Comparison of ENCODE assay signal across 27 cellular contexts in the genomic region with DNA sequence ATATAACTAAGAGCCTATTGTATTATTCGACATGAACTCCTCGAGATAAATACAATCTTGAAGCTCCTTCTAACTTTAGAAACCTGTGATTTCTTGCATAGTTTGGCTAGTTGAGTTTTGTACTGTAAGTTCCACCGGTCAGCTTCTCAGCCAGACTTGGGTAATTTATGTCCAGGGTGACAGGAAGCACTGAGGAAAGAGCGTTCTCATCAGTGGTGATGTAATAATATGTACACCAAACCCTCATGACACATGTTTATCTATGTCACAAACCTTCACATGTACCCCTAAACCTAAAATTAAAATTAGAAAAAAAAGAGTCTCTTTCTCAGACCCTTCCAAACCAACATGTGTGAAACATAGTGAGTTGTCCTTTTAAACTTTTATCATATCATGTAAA.
DNase-seq lines count a peak whose midpoint lies in the region; ATAC-seq, FAIRE-seq and TF ChIP-seq lines count a peak whose summit lies in the region.
"Had no signal": no experiment of that assay in that cellular context is flagged by ENCODE, and none has a peak within 500 bp of the region (broad histone marks: within the 10 kb centered on the region; RNA-seq: fewer than 3 reads in every experiment).

No MANE protein-coding gene starts in this region.

- 17% methylated on average over 4 of the region's 4 CpGs for WGBS in K562 (ENCODE audit: insufficient coverage, low coverage, missing lambda C conversion rate)

- TF ChIP-seq CTCF in HEK293 (tag by site-specific recombination; IDR thresholded peaks at IDR 0.05) = no peak
- no peak for TF ChIP-seq CTCF in K562 (IDR thresholded peaks at IDR 0.05 in 2 of 3, conservative IDR thresholded peaks at IDR 0.05 in 1 of 3; ENCODE audit: insufficient read depth in 2 of 3, low read depth in 1 of 3, low read length in 3 of 3)

- DNase-seq in NOMO-1 (lab: John Stamatoyannopoulos, UW; ENCODE audit: unreplicated experiment in 2 of 2) = peak; percentile 14 to 73
- DNase-seq in K562 (ENCODE audit: extremely low read depth in 1 of 4, low spot score in 3 of 4) = no peak
- DNase-seq in natural killer cell treated with Interleukin-12 subunit alpha and Interleukin-12 subunit beta and Interleukin-15 and Interleukin-18, amount 100 ng/mL, for 72 hours (ENCODE audit: low spot score) = no peak
- DNase-seq in 8988T = no peak
- no peak for DNase-seq in erythroblast (lab: John Stamatoyannopoulos, UW)
- no peak for DNase-seq in AG20443 (ENCODE audit: low spot score)
- DNase-seq: activated CD4-positive, alpha-beta T cell treated with anti-CD3 and anti-CD28 coated beads for 4 hours; activated naive CD4-positive, alpha-beta T cell treated with anti-CD3 and anti-CD28 coated beads for 36 hours; activated T-cell treated with anti-CD3 and anti-CD28 coated beads, Interleukin-2, amount 50 U/mL, for 48 hours; CD4-positive, alpha-beta T cell; DMS 273 treated with DMSO at 0.1 percent for 48 hours; HFFc6; left ventricle myocardium superior; NCI-H1092; NCI-H1930; NCI-H774; right lobe of liver; stimulated activated CD4-positive, alpha-beta T cell treated with anti-CD3 and anti-CD28 coated beads, Interleukin-15, amount 100 ng/mL, for 24 hours; stomach; T-helper 2 cell; tibial artery had no signal

- H3K27me3 ChIP-seq in K562 (ENCODE audit: control insufficient read depth in 2 of 2, insufficient read depth in 2 of 2, low read length in 2 of 2) = no peaks in the 10 kb centered on the region
- H3K27me3 ChIP-seq: right lobe of liver, SJSA1, stomach, tibial artery had no signal

- FAIRE-seq in K562 (lab: Jason Lieb, UNC) = peak; percentile 32
- FAIRE-seq: islet of Langerhans had no signal

- peaks cover 16% of the 10 kb centered on the region for H3K36me3 Mint-ChIP-seq in natural killer cell treated with Interleukin-12 subunit alpha and Interleukin-12 subunit beta and Interleukin-15 and Interleukin-18, amount 100 ng/mL, for 72 hours

- H3K9me1 ChIP-seq in K562 (ENCODE audit: control insufficient read depth, insufficient read depth, low read length) = no peaks in the 10 kb centered on the region

- no peaks in the 10 kb centered on the region for H4K20me1 ChIP-seq in K562 (replicated peaks; ENCODE audit: control insufficient read depth, insufficient read depth, low read length)

- H3K9ac ChIP-seq in K562 (ENCODE audit: insufficient read depth in 1 of 2, low read depth in 2 of 2, low read length in 2 of 2) = no peak overlapping the region

- in situ Hi-C loops in K562 (cut with MboI) = no loop called here

- intact Hi-C loops in K562 (cut with micrococcal nuclease) = no loop called here

- H3K4me1 Mint-ChIP-seq in natural killer cell treated with Interleukin-12 subunit alpha and Interleukin-12 subunit beta and Interleukin-15 and Interleukin-18, amount 100 ng/mL, for 72 hours (ENCODE audit: low read depth in 2 of 2) = peaks cover 34 to 56% of the 10 kb centered on the region in 2 donors

- peaks cover 0 to 4% of the 10 kb centered on the region in 2 donors for H3K27me3 Mint-ChIP-seq in natural killer cell treated with Interleukin-12 subunit alpha and Interleukin-12 subunit beta and Interleukin-15 and Interleukin-18, amount 100 ng/mL, for 72 hours
- H3K27me3 Mint-ChIP-seq: CD4-positive, alpha-beta T cell had no signal

- peak overlapping the region; percentile 67 to 89 for H3K27ac Mint-ChIP-seq in natural killer cell treated with Interleukin-12 subunit alpha and Interleukin-12 subunit beta and Interleukin-15 and Interleukin-18, amount 100 ng/mL, for 72 hours
- H3K27ac Mint-ChIP-seq: activated naive CD4-positive, alpha-beta T cell treated with anti-CD3 and anti-CD28 coated beads for 36 hours; CD4-positive, alpha-beta T cell; HFFc6 had no signal

- no peaks in the 10 kb centered on the region for H3K9me3 ChIP-seq in HEK293 (ENCODE audit: control insufficient read depth, insufficient read depth, low read depth, low read length)
- no peaks in the 10 kb centered on the region; the same call in 1 of the 2 replicates for H3K9me3 ChIP-seq in K562 (replicated peaks; ENCODE audit: control insufficient read depth, insufficient read depth, low read depth, low read length)
- H3K9me3 ChIP-seq: right lobe of liver, SJSA1, stomach had no signal

- H3K36me3 ChIP-seq in HEK293 (ENCODE audit: control insufficient read depth in 2 of 2, insufficient read depth in 1 of 2, low read length in 2 of 2) (no peaks in the 10 kb centered on the region), K562 (ENCODE audit: control insufficient read depth, insufficient read depth, low read length) (no peaks in the 10 kb centered on the region)
- H3K36me3 ChIP-seq: right lobe of liver, SJSA1, stomach, tibial artery had no signal

- H3K79me2 ChIP-seq in K562 (ENCODE audit: control insufficient read depth, insufficient read depth, low read length) = no peaks in the 10 kb centered on the region

- TF ChIP-seq RAD21 in K562 (CRISPR knock-in tag; conservative IDR thresholded peaks at IDR 0.05 in 1 of 2, IDR thresholded peaks at IDR 0.05 in 1 of 2) = no peak

- H3K4me3 Mint-ChIP-seq in natural killer cell treated with Interleukin-12 subunit alpha and Interleukin-12 subunit beta and Interleukin-15 and Interleukin-18, amount 100 ng/mL, for 72 hours = peak overlapping the region; percentile 59
- H3K4me3 Mint-ChIP-seq: activated naive CD4-positive, alpha-beta T cell treated with anti-CD3 and anti-CD28 coated beads for 36 hours; CD4-positive, alpha-beta T cell; HFFc6; neural crest cell had no signal

- POLR2A ChIA-PET in HEK293 (lab: Yijun Ruan, JAX) = no interaction called here
- POLR2A ChIA-PET in K562 (lab: Yijun Ruan, JAX) = no interaction called here

- H3K4me1 ChIP-seq in HEK293 (ENCODE audit: control insufficient read depth, insufficient read depth, low read length) (0 out of 2 replicates have a peak, but pooled peaks cover 4% of the 10 kb centered on the region), K562 (replicated peaks in 1 of 2; ENCODE audit: control insufficient read depth in 2 of 2, insufficient read depth in 2 of 2, low read length in 2 of 2) (no peaks in the 10 kb centered on the region)
- H3K4me1 ChIP-seq: SJSA1 had no signal

- no peak overlapping the region for H3K4me2 ChIP-seq in K562 (ENCODE audit: insufficient read depth, low read length)

- CTCF ChIA-PET in HEK293 (lab: Yijun Ruan, JAX) (no interaction called here), K562 (lab: Yijun Ruan, JAX; ENCODE audit: low intra/inter-chr PET ratio) (interaction anchor here (0.7 kb wide), 1 partner anchor 223 kb away, joined by 5 read pairs; no protein-coding TSS in a partner anchor)

- no peak overlapping the region for H3K4me3 ChIP-seq in HEK293 (ENCODE audit: low read depth, low read length)
- no peak overlapping the region for H3K4me3 ChIP-seq in K562
- H3K4me3 ChIP-seq: coronary artery, right lobe of liver, SJSA1, stomach, tibial artery had no signal

- no peak for TF ChIP-seq EP300 in K562 (IDR thresholded peaks at IDR 0.05; ENCODE audit: low read length)

- no peak for ATAC-seq in K562
- no peak for ATAC-seq in natural killer cell treated with Interleukin-12 subunit alpha and Interleukin-12 subunit beta and Interleukin-15 and Interleukin-18, amount 100 ng/mL, for 72 hours
- no peak for ATAC-seq in HG02981 (IDR thresholded peaks at IDR 0.05; ENCODE audit: unreplicated experiment)
- ATAC-seq: left ventricle myocardium superior, right lobe of liver had no signal

- BruUV-seq in K562 (replicated peaks; lab: Mats Ljungman, UMichigan) = no TSS peak

- H3K9me3 Mint-ChIP-seq in natural killer cell treated with Interleukin-12 subunit alpha and Interleukin-12 subunit beta and Interleukin-15 and Interleukin-18, amount 100 ng/mL, for 72 hours = peaks cover 7% of the 10 kb centered on the region
- H3K9me3 Mint-ChIP-seq: HFFc6 had no signal

- H2AFZ ChIP-seq in K562 (ENCODE audit: low read depth, low read length) = no peak overlapping the region

- TF ChIP-seq POLR2A in K562 (conservative IDR thresholded peaks at IDR 0.05) (no peak), erythroblast (IDR thresholded peaks at IDR 0.05; ENCODE audit: low read length) (no peak)

- no peak overlapping the region for H3K27ac ChIP-seq in HEK293 (ENCODE audit: extremely low read depth, low read depth, low read length)
- H3K27ac ChIP-seq in K562 (ENCODE audit: extremely low read depth, low read depth, low read length) = no peak overlapping the region
- H3K27ac ChIP-seq: coronary artery, SJSA1, tibial artery had no signal

TF ChIP-seq in HEK293, 187 proteins besides CTCF, POLR2A, EP300 and RAD21:
- peak; percentile 45; the same call in 1 of the 2 replicates for TF ChIP-seq ZNF629 (tag by site-specific recombination; IDR thresholded peaks at IDR 0.05)
- TF ChIP-seq, protein P1, sequence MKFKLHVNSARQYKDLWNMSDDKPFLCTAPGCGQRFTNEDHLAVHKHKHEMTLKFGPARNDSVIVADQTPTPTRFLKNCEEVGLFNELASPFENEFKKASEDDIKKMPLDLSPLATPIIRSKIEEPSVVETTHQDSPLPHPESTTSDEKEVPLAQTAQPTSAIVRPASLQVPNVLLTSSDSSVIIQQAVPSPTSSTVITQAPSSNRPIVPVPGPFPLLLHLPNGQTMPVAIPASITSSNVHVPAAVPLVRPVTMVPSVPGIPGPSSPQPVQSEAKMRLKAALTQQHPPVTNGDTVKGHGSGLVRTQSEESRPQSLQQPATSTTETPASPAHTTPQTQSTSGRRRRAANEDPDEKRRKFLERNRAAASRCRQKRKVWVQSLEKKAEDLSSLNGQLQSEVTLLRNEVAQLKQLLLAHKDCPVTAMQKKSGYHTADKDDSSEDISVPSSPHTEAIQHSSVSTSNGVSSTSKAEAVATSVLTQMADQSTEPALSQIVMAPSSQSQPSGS (tag by site-specific recombination; IDR thresholded peaks at IDR 0.05; ENCODE audit: low read depth) = peak; percentile 49
- no peak for TF ChIP-seq ZNF211 (tag by site-specific recombination; IDR thresholded peaks at IDR 0.05; ENCODE audit: low read depth)
TF ChIP-seq in HEK293: peak in this region for 2.

TF ChIP-seq in K562, 482 proteins besides CTCF, POLR2A, EP300 and RAD21 (continues in another document):
- TF ChIP-seq PHB (CRISPR knock-in tag; IDR thresholded peaks at IDR 0.05) = no peak
- TF ChIP-seq CEBPB (tag; IDR thresholded peaks at IDR 0.05) = peak; percentile 23; the same call in 1 of the 2 replicates
- no peak for TF ChIP-seq SOX6 (IDR thresholded peaks at IDR 0.05)
- no peak for TF ChIP-seq CEBPG (CRISPR knock-in tag; IDR thresholded peaks at IDR 0.05)
- peak; percentile 54 to 83; a peak in 3 of 4 replicates for TF ChIP-seq CEBPG (tag; conservative IDR thresholded peaks at IDR 0.05 in 1 of 2, IDR thresholded peaks at IDR 0.05 in 1 of 2)
- TF ChIP-seq XRCC5 (IDR thresholded peaks at IDR 0.05; ENCODE audit: low read depth, low read length) = no peak

Comparison
In these comparisons a context has a peak if more than half of its experiments do, and no peak if none do; other contexts are left out.
1. DNase-seq: peak in NOMO-1 (2 of 2); none in K562 (0 of 4), natural killer cell treated with Interleukin-12 subunit alpha and Interleukin-12 subunit beta and Interleukin-15 and Interleukin-18, amount 100 ng/mL, for 72 hours (single experiment), 8988T (single experiment), erythroblast (0 of 2) and AG20443 (single experiment).